In genomic region chr7:130946110-130946509, GRCh38 we compare ENCODE assay signal across 14 cellular contexts.
DNase-seq lines count a peak whose midpoint lies in the region; ATAC-seq, FAIRE-seq and TF ChIP-seq lines count a peak whose summit lies in the region.
"Had no signal": no experiment of that assay in that cellular context is flagged by ENCODE, and none has a peak within 500 bp of the region (broad histone marks: within the 10 kb centered on the region; RNA-seq: fewer than 3 reads in every experiment).

No MANE protein-coding gene starts in this region.

- H3K27me3 Mint-ChIP-seq in activated naive CD4-positive, alpha-beta T cell treated with anti-CD3 and anti-CD28 coated beads, Interleukin-2, amount 50 U/mL, for 24 hours, result no peaks in the 10 kb centered on the region
- no peaks in the 10 kb centered on the region for H3K27me3 Mint-ChIP-seq in activated B cell treated with CpG ODN at 0.5 μM for 24 hours

- no peaks in the 10 kb centered on the region for H3K9me3 ChIP-seq in keratinocyte (ENCODE audit: control insufficient read depth, low read depth, low read length)
- H3K9me3 ChIP-seq in uterus, result no peaks in the 10 kb centered on the region

- no peaks in the 10 kb centered on the region for H3K9me1 ChIP-seq in keratinocyte (ENCODE audit: control insufficient read depth, extremely low read depth, insufficient read depth, low read length)

- no peak for TF ChIP-seq CTCF in activated B cell treated with CpG ODN at 0.5 μM for 24 hours (IDR thresholded peaks at IDR 0.05)
- TF ChIP-seq CTCF in keratinocyte (optimal IDR thresholded peaks at IDR 0.05 in 1 of 3, IDR thresholded peaks at IDR 0.05 in 1 of 3, conservative IDR thresholded peaks at IDR 0.05 in 1 of 3; ENCODE audit: extremely low read depth in 1 of 3, insufficient read depth in 2 of 3, low read length in 3 of 3), result no peak
- no peak for TF ChIP-seq CTCF in uterus (IDR thresholded peaks at IDR 0.05)

- H3K36me3 Mint-ChIP-seq in activated naive CD4-positive, alpha-beta T cell treated with anti-CD3 and anti-CD28 coated beads, Interleukin-2, amount 50 U/mL, for 24 hours, result peaks cover 50% of the 10 kb centered on the region
- H3K36me3 Mint-ChIP-seq in activated B cell treated with CpG ODN at 0.5 μM for 24 hours (ENCODE audit: low read depth), result peaks cover 67% of the 10 kb centered on the region

- H3K27ac Mint-ChIP-seq in activated naive CD4-positive, alpha-beta T cell treated with anti-CD3 and anti-CD28 coated beads, Interleukin-2, amount 50 U/mL, for 24 hours, result peak overlapping the region; percentile 92
- peak overlapping the region; percentile 89 for H3K27ac Mint-ChIP-seq in activated B cell treated with CpG ODN at 0.5 μM for 24 hours

- H3K79me2 ChIP-seq in keratinocyte (ENCODE audit: control insufficient read depth, insufficient read depth, low read length), result peaks cover 79% of the 10 kb centered on the region

- intact Hi-C loops in activated B cell treated with CpG ODN at 0.5 μM for 24 hours (cut with micrococcal nuclease) (no loop called here), uterus (cut with DNase I; ENCODE audit: low total_unique reads) (no loop called here)

- H3K4me1 ChIP-seq in keratinocyte (ENCODE audit: control insufficient read depth, extremely low read depth, insufficient read depth, low read length), result peaks cover 25% of the 10 kb centered on the region
- H3K4me1 ChIP-seq in uterus, result peaks cover 0 to 14% of the 10 kb centered on the region in 2 donors

- H3K4me3 Mint-ChIP-seq in activated naive CD4-positive, alpha-beta T cell treated with anti-CD3 and anti-CD28 coated beads, Interleukin-2, amount 50 U/mL, for 24 hours, result peak overlapping the region; percentile 79
- no peak overlapping the region for H3K4me3 Mint-ChIP-seq in activated B cell treated with CpG ODN at 0.5 μM for 24 hours

- CTCF ChIA-PET in activated B cell treated with CpG ODN at 0.5 μM for 24 hours (lab: Charles Lee), result interaction anchor here (1.2 to 2.1 kb wide), 3 partner anchors 11 to 49 kb away, joined by 3 to 15 read pairs (median 4); no protein-coding TSS in a partner anchor

- ATAC-seq in activated B cell treated with CpG ODN at 0.5 μM for 24 hours (ENCODE audit: low read depth), result no peak
- ATAC-seq: esophagus mucosa, SK-N-SH treated with all-trans-retinoic acid at 6 μM for 48 hours had no signal

- H3K4me3 ChIP-seq in keratinocyte (ENCODE audit: control insufficient read depth in 2 of 3, extremely low read depth in 1 of 3, insufficient read depth in 2 of 3, low read depth in 1 of 3, low read length in 3 of 3) (no peak overlapping the region), uterus (no peak overlapping the region)

- no peaks in the 10 kb centered on the region for H3K9me3 Mint-ChIP-seq in activated naive CD4-positive, alpha-beta T cell treated with anti-CD3 and anti-CD28 coated beads, Interleukin-2, amount 50 U/mL, for 24 hours
- no peaks in the 10 kb centered on the region for H3K9me3 Mint-ChIP-seq in activated B cell treated with CpG ODN at 0.5 μM for 24 hours

- no peak overlapping the region for H3K9ac ChIP-seq in keratinocyte (ENCODE audit: control insufficient read depth, extremely low read depth, insufficient read depth, low read length)
- H3K9ac ChIP-seq: parathyroid adenoma had no signal

- FAIRE-seq in keratinocyte (lab: Jason Lieb, UNC), result no peak

- no peak overlapping the region for H3K4me2 ChIP-seq in keratinocyte (ENCODE audit: control insufficient read depth, extremely low read depth, insufficient read depth, low read depth, low read length)

- H4K20me1 ChIP-seq in keratinocyte (ENCODE audit: control insufficient read depth, extremely low read depth, insufficient read depth, low read length), result no peaks in the 10 kb centered on the region

- H3K27me3 ChIP-seq in keratinocyte (ENCODE audit: control insufficient read depth, extremely low read depth, insufficient read depth, low read length), result no peaks in the 10 kb centered on the region
- no peaks in the 10 kb centered on the region for H3K27me3 ChIP-seq in uterus

- dilution Hi-C loops in keratinocyte (cut with MboI; ENCODE audit: extremely low pct_ligation_motif_present, low sequenced_read_pairs), result no loop called here

- H2AFZ ChIP-seq in keratinocyte (ENCODE audit: control insufficient read depth, low read length), result no peak overlapping the region
- H2AFZ ChIP-seq: parathyroid adenoma had no signal

- H3K4me1 Mint-ChIP-seq in activated naive CD4-positive, alpha-beta T cell treated with anti-CD3 and anti-CD28 coated beads, Interleukin-2, amount 50 U/mL, for 24 hours, result peaks cover 74% of the 10 kb centered on the region
- H3K4me1 Mint-ChIP-seq in activated B cell treated with CpG ODN at 0.5 μM for 24 hours, result peaks cover 73% of the 10 kb centered on the region

- no peak for TF ChIP-seq POLR2A in uterus (IDR thresholded peaks at IDR 0.05)

- H3K27ac ChIP-seq in keratinocyte (ENCODE audit: control insufficient read depth, insufficient read depth, low read length) (peak overlapping the region; percentile 62), uterus (peak overlapping the region; percentile 87 to 94)
- H3K27ac ChIP-seq: parathyroid adenoma had no signal

- POLR2A ChIA-PET in activated B cell treated with CpG ODN at 0.5 μM for 24 hours (lab: Charles Lee), result interaction anchor here (0.6 to 7.8 kb wide), 2 partner anchors 12 to 33 kb away, joined by 4 to 117 read pairs; no protein-coding TSS in a partner anchor

- H3K36me3 ChIP-seq in keratinocyte (ENCODE audit: control insufficient read depth in 2 of 2, extremely low read depth in 1 of 2, insufficient read depth in 2 of 2, low read length in 2 of 2) (peaks cover 2 to 7% of the 10 kb centered on the region in 2 experiments), uterus (no peaks in the 10 kb centered on the region)

- no peak for DNase-seq in activated naive CD4-positive, alpha-beta T cell treated with Interleukin-2 at 50 U/mL for 16 hours
- DNase-seq in activated B cell treated with CpG ODN at 0.5 μM for 24 hours (no peak), keratinocyte (ENCODE audit: low read depth, low spot score) (no peak), uterus (no peak), DMS153 treated with DMSO at 0.1 percent for 48 hours (lab: John Stamatoyannopoulos, UW; ENCODE audit: unreplicated experiment) (no peak), NCI-H446 (lab: John Stamatoyannopoulos, UW) (no peak), activated gamma-delta T cell treated with Interleukin-2 at 50 U/mL for 16 hours (no peak)
- DNase-seq: AML-193, H7, MM.1S had no signal
